8 cellular contexts compared by ENCODE assay signal in the genomic region with DNA sequence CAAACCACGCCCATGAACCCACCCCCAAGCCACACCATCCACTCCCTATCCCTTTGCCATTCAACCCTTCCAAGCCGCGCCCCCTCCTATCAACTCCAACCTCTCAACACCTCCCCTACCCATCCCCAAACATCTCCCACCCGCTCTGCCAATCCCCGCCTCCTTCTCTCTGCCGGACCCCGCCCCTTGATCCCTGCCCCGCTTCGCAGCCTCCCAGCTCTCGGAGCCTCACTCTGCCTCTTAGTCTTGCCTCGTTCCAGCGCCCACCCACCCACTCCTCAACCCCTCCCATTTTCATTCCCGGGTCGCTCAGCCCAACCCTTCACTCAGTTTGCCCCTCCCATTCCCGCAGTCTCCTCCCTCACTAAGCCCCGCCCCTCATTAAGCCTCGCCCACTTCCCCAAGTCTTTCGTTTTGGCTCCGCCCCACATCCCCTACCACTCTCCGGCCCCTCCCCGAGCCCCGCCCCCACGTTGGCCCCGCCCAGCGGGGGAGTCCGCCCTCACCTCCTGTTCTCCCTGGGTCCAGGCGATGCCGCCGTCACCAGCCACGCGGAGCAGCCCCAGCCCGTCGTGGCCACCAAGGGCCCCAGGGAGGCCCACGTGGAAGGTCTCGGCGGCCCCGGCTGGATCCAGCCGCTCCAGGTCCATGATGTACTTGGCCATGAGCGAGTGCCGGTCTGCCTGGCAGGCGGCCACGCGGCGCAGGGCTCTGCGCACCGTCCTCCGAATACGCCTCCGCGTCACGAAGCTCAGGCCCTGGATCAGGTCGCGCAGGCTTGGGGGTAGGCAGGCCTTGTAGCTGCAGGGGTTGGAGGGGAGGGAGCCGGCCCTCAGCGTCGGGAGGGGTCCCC. TPM values are rescaled to one million over a fixed set of nuclear protein-coding genes. Genes with fewer than 3 reads are reported as not detected.
DNase-seq lines count a peak whose midpoint lies in the region; ATAC-seq and TF ChIP-seq lines count a peak whose summit lies in the region.

No MANE protein-coding gene starts in this region.

- no peak for TF ChIP-seq CTCF in lower lobe of right lung (IDR thresholded peaks at IDR 0.05)

- in situ Hi-C loops in Caki2 (cut with HindIII; ENCODE audit: low pct_unique_long_range_greater_than_20kb, low sequenced_read_pairs): no loop called here

- H3K27me3 ChIP-seq in ectodermal cell (ENCODE audit: control insufficient read depth, insufficient read depth, low read length, poor library complexity, severe bottlenecking) (peaks cover 42% of the 10 kb centered on the region), lower lobe of right lung (ENCODE audit: low read depth) (no peaks in the 10 kb centered on the region)

- H3K4me3 ChIP-seq in ectodermal cell (ENCODE audit: insufficient read depth, low read depth, low read length) (peak overlapping the region; percentile 38), lower lobe of right lung (peak overlapping the region; percentile 26)

- DNase-seq in Caki2 (ENCODE audit: low read depth) (peak; percentile 91), NCI-H1436 treated with DMSO at 0.1 percent for 48 hours (lab: John Stamatoyannopoulos, UW) (peak; percentile 38), lower lobe of right lung (peak; percentile 54)
- DNase-seq in activated CD4-positive, alpha-beta T cell treated with anti-CD3 and anti-CD28 coated beads for 4 hours: peak; percentile 60 to 65
- DNase-seq in stimulated activated CD4-positive, alpha-beta T cell treated with anti-CD3 and anti-CD28 coated beads, Interleukin-4, amount 100 ng/mL, for 48 hours (ENCODE audit: low read depth in 2 of 2): peak; percentile 69 to 80

- H3K4me1 ChIP-seq in ectodermal cell (ENCODE audit: control insufficient read depth, insufficient read depth, low read length): peaks cover 7% of the 10 kb centered on the region
- peaks cover 6% of the 10 kb centered on the region for H3K4me1 ChIP-seq in lower lobe of right lung

- ATAC-seq in lower lobe of right lung (peak; percentile 63 to 81), GM18873 (IDR thresholded peaks at IDR 0.05; ENCODE audit: low FRiP score, unreplicated experiment) (no peak), HG03521 (IDR thresholded peaks at IDR 0.05; ENCODE audit: unreplicated experiment) (no peak)

- no peaks in the 10 kb centered on the region for H3K9me3 ChIP-seq in ectodermal cell (ENCODE audit: control insufficient read depth, low read length)
- H3K9me3 ChIP-seq in lower lobe of right lung: no peaks in the 10 kb centered on the region

- H3K27ac ChIP-seq in ectodermal cell (ENCODE audit: insufficient read depth, low read depth, low read length, poor library complexity, severe bottlenecking) (no peak overlapping the region), lower lobe of right lung (no peak overlapping the region)

- H3K36me3 ChIP-seq in ectodermal cell (ENCODE audit: control insufficient read depth, insufficient read depth, low read length): no peaks in the 10 kb centered on the region
- H3K36me3 ChIP-seq in lower lobe of right lung: peaks cover 47% of the 10 kb centered on the region

- 3 to 5% methylated on average over 56 of the region's 56 CpGs for WGBS in ectodermal cell, 2 experiments

- intact Hi-C loops in lower lobe of right lung (cut with DNase I): no loop called here

RNA-seq across cellular contexts. Expression of gene JAK3, which starts 5.7 kb away (rescaled TPM):
- 2.5 and 5.0 TPM in 2 replicates for total RNA-seq in Caki2 (2014; rRNA removed; shearing (Covaris generic); ENCODE audit: low replicate concordance)
- polyA plus RNA-seq in ectodermal cell (2013, experiment 1 of 4): 1.8 TPM
- polyA plus RNA-seq in ectodermal cell (2013, experiment 2 of 4): 1.6 TPM
- 1.7 TPM for polyA plus RNA-seq in ectodermal cell (2013, experiment 3 of 4)
- polyA plus RNA-seq in ectodermal cell (2013, experiment 4 of 4): 1.7 TPM
- total RNA-seq in lower lobe of right lung: 15.9 TPM

RNA-seq across cellular contexts. Expression of gene RPL18A, which starts 17.7 kb away (rescaled TPM):
- 852 and 893 TPM in 2 replicates for total RNA-seq in Caki2 (2014; rRNA removed; shearing (Covaris generic); ENCODE audit: low replicate concordance)
- polyA plus RNA-seq in ectodermal cell (2013, experiment 1 of 4): 3,317 TPM
- 3,326 TPM for polyA plus RNA-seq in ectodermal cell (2013, experiment 2 of 4)
- 3,027 TPM for polyA plus RNA-seq in ectodermal cell (2013, experiment 3 of 4)
- polyA plus RNA-seq in ectodermal cell (2013, experiment 4 of 4): 3,176 TPM
- total RNA-seq in lower lobe of right lung: 1,378 TPM

RNA-seq across cellular contexts. Expression of gene INSL3, which starts 20.7 kb away (rescaled TPM):
- total RNA-seq in Caki2 (2014; rRNA removed; shearing (Covaris generic); ENCODE audit: low replicate concordance): not detected in 2 replicates
- polyA plus RNA-seq in ectodermal cell (2013, experiment 1 of 4): not detected
- 0.37 TPM for polyA plus RNA-seq in ectodermal cell (2013, experiment 2 of 4)
- polyA plus RNA-seq in ectodermal cell (2013, experiment 3 of 4): 0.69 TPM
- not detected for polyA plus RNA-seq in ectodermal cell (2013, experiment 4 of 4)
- total RNA-seq in lower lobe of right lung: not detected

RNA-seq across cellular contexts. Expression of gene SLC5A5, which starts 29.7 kb away (rescaled TPM):
- not detected in 2 replicates for total RNA-seq in Caki2 (2014; rRNA removed; shearing (Covaris generic); ENCODE audit: low replicate concordance)
- 0.63 TPM for polyA plus RNA-seq in ectodermal cell (2013, experiment 1 of 4)
- 0.64 TPM for polyA plus RNA-seq in ectodermal cell (2013, experiment 2 of 4)
- polyA plus RNA-seq in ectodermal cell (2013, experiment 3 of 4): 0.48 TPM
- 0.89 TPM for polyA plus RNA-seq in ectodermal cell (2013, experiment 4 of 4)
- total RNA-seq in lower lobe of right lung: 0.18 TPM

RNA-seq across cellular contexts. Expression of gene B3GNT3, which starts 47.1 kb away (rescaled TPM):
- 9.8 and 15.8 TPM in 2 replicates for total RNA-seq in Caki2 (2014; rRNA removed; shearing (Covaris generic); ENCODE audit: low replicate concordance)
- not detected for polyA plus RNA-seq in ectodermal cell (2013, experiment 1 of 4)
- not detected for polyA plus RNA-seq in ectodermal cell (2013, experiment 2 of 4)
- not detected for polyA plus RNA-seq in ectodermal cell (2013, experiment 3 of 4)
- polyA plus RNA-seq in ectodermal cell (2013, experiment 4 of 4): not detected
- total RNA-seq in lower lobe of right lung: 1.6 TPM

Comparison
In these comparisons a context has a peak if more than half of its experiments do, and no peak if none do; other contexts are left out.
1. DNase-seq: peak in every context shown above with its lines; median percentile 91 in Caki2; 74 in stimulated activated CD4-positive, alpha-beta T cell treated with anti-CD3 and anti-CD28 coated beads, Interleukin-4, amount 100 ng/mL, for 48 hours; 62 in activated CD4-positive, alpha-beta T cell treated with anti-CD3 and anti-CD28 coated beads for 4 hours; 54 in lower lobe of right lung; 38 in NCI-H1436 treated with DMSO at 0.1 percent for 48 hours.
2. ATAC-seq: peak in lower lobe of right lung (2 of 2); none in GM18873 (single experiment) and HG03521 (single experiment).